ENCODE assay signal across 15 cellular contexts in genomic region chr7:431041-431440, GRCh38.
DNase-seq lines count a peak whose midpoint lies in the region; TF ChIP-seq lines count a peak whose summit lies in the region.
"Had no signal": no experiment of that assay in that cellular context is flagged by ENCODE, and none has a peak within 500 bp of the region (broad histone marks: within the 10 kb centered on the region; RNA-seq: fewer than 3 reads in every experiment).

No MANE protein-coding gene starts in this region.

- H4K8ac ChIP-seq in neuronal stem cell (ENCODE audit: low read depth, low read length) = no peak overlapping the region

- H3K27ac Mint-ChIP-seq in Caco-2 (ENCODE audit: unreplicated experiment) (peak overlapping the region; percentile 25), endodermal cell (no peak overlapping the region)
- H3K27ac Mint-ChIP-seq: CD8-positive, alpha-beta T cell had no signal

- H2BK120ac ChIP-seq in neuronal stem cell (ENCODE audit: low read depth, low read length) = no peak overlapping the region

- H3K9me3 Mint-ChIP-seq in Caco-2 (ENCODE audit: unreplicated experiment) (peaks cover 11% of the 10 kb centered on the region), endodermal cell (peaks cover 10% of the 10 kb centered on the region)
- H3K9me3 Mint-ChIP-seq: CD8-positive, alpha-beta T cell had no signal

- no peak for TF ChIP-seq CTCF in Caco-2 (IDR thresholded peaks at IDR 0.05; ENCODE audit: insufficient read depth in 1 of 2, low read depth in 1 of 2, low read length in 1 of 2, severe bottlenecking in 1 of 2, unreplicated experiment in 1 of 2)
- TF ChIP-seq CTCF in endodermal cell (conservative IDR thresholded peaks at IDR 0.05) = no peak
- TF ChIP-seq CTCF in vagina (IDR thresholded peaks at IDR 0.05) = no peak

- no peak overlapping the region for H3K4me2 ChIP-seq in neuronal stem cell (ENCODE audit: insufficient read depth, low read length, poor library complexity, severe bottlenecking)

- DNase-seq in Caco-2 (no peak), NT2/D1 (ENCODE audit: low read depth, low spot score) (no peak), endodermal cell (no peak), neuronal stem cell (ENCODE audit: low spot score) (no peak), vagina (ENCODE audit: extremely low spot score in 2 of 2) (no peak), medulla oblongata (ENCODE audit: extremely low spot score) (no peak), CD1c-positive myeloid dendritic cell (ENCODE audit: extremely low spot score) (no peak)
- DNase-seq: BE2C; CD8-positive, alpha-beta T cell; COR-L47; DMS53; GF-D8; HCEC 1CT had no signal

- CTCF ChIA-PET in Caco-2 (lab: Charles Lee) = interaction anchor here (1.1 kb wide), 1 partner anchor 20 kb away, joined by 4 read pairs; no protein-coding TSS in a partner anchor

- no peak overlapping the region for H4K91ac ChIP-seq in neuronal stem cell (ENCODE audit: low read depth, low read length, poor library complexity)

- no peak overlapping the region for H3K14ac ChIP-seq in neuronal stem cell (ENCODE audit: low read length)

- WGBS in endodermal cell (ENCODE audit: insufficient coverage in 1 of 2, insufficient read length in 1 of 2), 2 experiments = 86 to 91% methylated on average over 24 of the region's 24 CpGs
- WGBS in neuronal stem cell (ENCODE audit: extremely low coverage in 2 of 2, insufficient read length in 2 of 2, insufficient replicate concordance in 1 of 2), 2 donors = no CpG with 5 or more reads among the region's 24 CpGs

- H3K4ac ChIP-seq in neuronal stem cell (ENCODE audit: low read length) = no peak overlapping the region

- intact Hi-C loops in Caco-2 (cut with micrococcal nuclease; ENCODE audit: unreplicated experiment) = loop anchor here (10.0 kb wide), 1 partner anchor 334 kb away; no protein-coding TSS in a partner anchor
- intact Hi-C loops in vagina (cut with DNase I) = no loop called here

- H3K4me3 Mint-ChIP-seq in Caco-2 (ENCODE audit: unreplicated experiment) (no peak overlapping the region), endodermal cell (no peak overlapping the region)
- H3K4me3 Mint-ChIP-seq: CD8-positive, alpha-beta T cell had no signal

- no peak overlapping the region for H2BK12ac ChIP-seq in neuronal stem cell (ENCODE audit: low read length)

- peak overlapping the region; percentile 89 for H2AK5ac ChIP-seq in neuronal stem cell (ENCODE audit: low read depth, low read length)

- H3K4me3 ChIP-seq in Caco-2 (ENCODE audit: low read depth, low read length) = no peak overlapping the region
- no peak overlapping the region for H3K4me3 ChIP-seq in NT2/D1 (ENCODE audit: insufficient read length, low read depth)
- H3K4me3 ChIP-seq in endodermal cell (ENCODE audit: low read length) = no peak overlapping the region
- no peak overlapping the region for H3K4me3 ChIP-seq in neuronal stem cell (ENCODE audit: low read length in 2 of 2)
- no peak overlapping the region for H3K4me3 ChIP-seq in vagina

- peak overlapping the region; percentile 70 for H3K23ac ChIP-seq in neuronal stem cell (ENCODE audit: low read depth, low read length, poor library complexity)

- H3K18ac ChIP-seq in neuronal stem cell (ENCODE audit: low read length) = peak overlapping the region; percentile 49

- no peaks in the 10 kb centered on the region; the same call in 1 of the 2 replicates for H3K9me3 ChIP-seq in Caco-2
- H3K9me3 ChIP-seq in NT2/D1 (ENCODE audit: insufficient read depth, low read length) = no peaks in the 10 kb centered on the region
- no peaks in the 10 kb centered on the region for H3K9me3 ChIP-seq in endodermal cell (ENCODE audit: control insufficient read depth, low read length)
- H3K9me3 ChIP-seq in neuronal stem cell (replicated peaks in 1 of 2; ENCODE audit: control insufficient read depth in 2 of 2, insufficient read depth in 1 of 2, low read depth in 1 of 2, low read length in 2 of 2) = peaks cover 0 to 6% of the 10 kb centered on the region in 2 donors
- no peaks in the 10 kb centered on the region for H3K9me3 ChIP-seq in vagina

- H3K9ac ChIP-seq in NT2/D1 (ENCODE audit: insufficient read length, low read depth) (peak overlapping the region; percentile 32), endodermal cell (ENCODE audit: extremely low read depth, low read length, poor library complexity, severe bottlenecking) (no peak overlapping the region), neuronal stem cell (ENCODE audit: low read depth, low read length, poor library complexity) (no peak overlapping the region)

- H2BK5ac ChIP-seq in neuronal stem cell (ENCODE audit: low read length) = no peak overlapping the region

- peak overlapping the region; percentile 35 for H2BK15ac ChIP-seq in neuronal stem cell (ENCODE audit: low read length)

- BruUV-seq in Caco-2 (replicated peaks; lab: Mats Ljungman, UMichigan) = no TSS peak

- no peak for TF ChIP-seq POLR2A in vagina (IDR thresholded peaks at IDR 0.05)

- H3K36me3 ChIP-seq in Caco-2 (ENCODE audit: control insufficient read depth, insufficient read depth, low read length) = no peaks in the 10 kb centered on the region
- no peaks in the 10 kb centered on the region for H3K36me3 ChIP-seq in NT2/D1 (ENCODE audit: insufficient read depth, insufficient read length, low read length)
- no peaks in the 10 kb centered on the region for H3K36me3 ChIP-seq in endodermal cell (ENCODE audit: control insufficient read depth, insufficient read depth, low read length)
- no peaks in the 10 kb centered on the region for H3K36me3 ChIP-seq in neuronal stem cell (replicated peaks in 1 of 2; ENCODE audit: control insufficient read depth in 2 of 2, insufficient read depth in 2 of 2, low read length in 2 of 2)
- no peaks in the 10 kb centered on the region for H3K36me3 ChIP-seq in vagina
- H3K36me3 ChIP-seq: BE2C had no signal

- H3K27me3 Mint-ChIP-seq in Caco-2 (ENCODE audit: insufficient read depth, unreplicated experiment) (no peaks in the 10 kb centered on the region), endodermal cell (ENCODE audit: insufficient read depth) (peaks cover 2% of the 10 kb centered on the region)

- H3K27me3 ChIP-seq in Caco-2 (replicated peaks; ENCODE audit: control insufficient read depth, insufficient read depth, low read length) (no peaks in the 10 kb centered on the region), NT2/D1 (ENCODE audit: insufficient read depth, insufficient read length) (no peaks in the 10 kb centered on the region), endodermal cell (ENCODE audit: control insufficient read depth, insufficient read depth, low read length, poor library complexity, severe bottlenecking) (no peaks in the 10 kb centered on the region), neuronal stem cell (ENCODE audit: control insufficient read depth in 3 of 3, insufficient read depth in 3 of 3, low read depth in 1 of 3, low read length in 3 of 3) (peaks cover 0 to 5% (median 0%) of the 10 kb centered on the region in 3 experiments), vagina (no peaks in the 10 kb centered on the region)
- H3K27me3 ChIP-seq: BE2C had no signal

- H3K4me1 ChIP-seq in Caco-2 (peaks cover 45% of the 10 kb centered on the region), NT2/D1 (ENCODE audit: insufficient read depth, insufficient read length) (peaks cover 22% of the 10 kb centered on the region), endodermal cell (ENCODE audit: control insufficient read depth, insufficient read depth, low read length) (peaks cover 5% of the 10 kb centered on the region), neuronal stem cell (ENCODE audit: control insufficient read depth in 2 of 2, insufficient read depth in 1 of 2, low read depth in 1 of 2, low read length in 2 of 2) (peaks cover 0 to 16% of the 10 kb centered on the region in 2 donors), vagina (peaks cover 11% of the 10 kb centered on the region)
- H3K4me1 ChIP-seq: BE2C had no signal

- peak overlapping the region; percentile 87 for H2AFZ ChIP-seq in neuronal stem cell (ENCODE audit: low read length)

- peaks cover 15% of the 10 kb centered on the region for H3K4me1 Mint-ChIP-seq in Caco-2 (ENCODE audit: low read depth, unreplicated experiment)
- H3K4me1 Mint-ChIP-seq in endodermal cell = peaks cover 8% of the 10 kb centered on the region

- peak overlapping the region; percentile 76 for H3K27ac ChIP-seq in endodermal cell (ENCODE audit: low read depth, low read length)
- H3K27ac ChIP-seq in neuronal stem cell (replicated peaks; ENCODE audit: low read length) = no peak overlapping the region
- H3K27ac ChIP-seq in vagina = no peak overlapping the region
- H3K27ac ChIP-seq: C4-2B, HL-60 had no signal

- POLR2A ChIA-PET in Caco-2 (lab: Charles Lee) = no interaction called here

- H3K36me3 Mint-ChIP-seq in Caco-2 (ENCODE audit: insufficient read depth, unreplicated experiment) (no peaks in the 10 kb centered on the region), endodermal cell (ENCODE audit: low read depth) (no peaks in the 10 kb centered on the region)
- H3K36me3 Mint-ChIP-seq: CD8-positive, alpha-beta T cell had no signal

- H3K79me1 ChIP-seq in neuronal stem cell (ENCODE audit: low read depth, low read length) = no peaks in the 10 kb centered on the region
